ENCODE assay signal across 22 cellular contexts in genomic region chrX:17174671-17175070, GRCh38.
DNase-seq lines count a peak whose midpoint lies in the region; ATAC-seq and TF ChIP-seq lines count a peak whose summit lies in the region.
"Had no signal": no experiment of that assay in that cellular context is flagged by ENCODE, and none has a peak within 500 bp of the region (broad histone marks: within the 10 kb centered on the region; RNA-seq: fewer than 3 reads in every experiment).

No MANE protein-coding gene starts in this region.

- intact Hi-C loops in left ventricle myocardium inferior (cut with micrococcal nuclease), result no loop called here
- intact Hi-C loops in psoas muscle (cut with DNase I), result no loop called here

- H2AFZ ChIP-seq in osteoblast (ENCODE audit: low read length), result no peak overlapping the region
- H2AFZ ChIP-seq: neural progenitor cell had no signal

- H3K79me2 ChIP-seq in osteoblast (ENCODE audit: insufficient read depth, low read length), result no peaks in the 10 kb centered on the region

- H3K27me3 ChIP-seq in left ventricle myocardium inferior (ENCODE audit: low read depth), result no peaks in the 10 kb centered on the region
- no peaks in the 10 kb centered on the region for H3K27me3 ChIP-seq in psoas muscle (ENCODE audit: insufficient read depth in 3 of 3, low read length in 2 of 3)
- H3K27me3 ChIP-seq in osteoblast (ENCODE audit: insufficient read depth, low read length), result no peaks in the 10 kb centered on the region
- H3K27me3 ChIP-seq: body of pancreas, neural progenitor cell, sigmoid colon, SJSA1, tibial nerve had no signal

- DNase-seq in NCI-H1694 (lab: John Stamatoyannopoulos, UW) (peak; percentile 67), left ventricle myocardium inferior (peak; percentile 59), psoas muscle (peak; percentile 26 to 51), UCSD-AML1 (lab: John Stamatoyannopoulos, UW; ENCODE audit: unreplicated experiment) (no peak), NCI-H345 (lab: John Stamatoyannopoulos, UW) (no peak), osteoblast (ENCODE audit: insufficient read length, low spot score, missing footprints) (no peak)
- DNase-seq: activated CD8-positive, alpha-beta T cell treated with anti-CD3 and anti-CD28 coated beads, Interleukin-2, amount 10 ng/mL, durations not matched to agents 7 days and 5 days; activated naive CD4-positive, alpha-beta T cell treated with anti-CD3 and anti-CD28 coated beads, Interleukin-2, amount 10 ng/mL, durations not matched to agents 7 days and 5 days; activated T-cell treated with anti-CD3 and anti-CD28 coated beads, Interleukin-2, amount 50 U/mL, for 24 hours; CD8-positive, alpha-beta memory T cell; cortex of kidney; DMS79 treated with DMSO at 0.1 percent for 48 hours; KBM-7; NCI-H2081; NCI-H748 treated with DMSO at 0.1 percent for 48 hours; sigmoid colon; stimulated activated naive CD4-positive, alpha-beta T cell had no signal

- no peak for TF ChIP-seq CTCF in left ventricle myocardium inferior (IDR thresholded peaks at IDR 0.05; ENCODE audit: borderline replicate concordance)
- TF ChIP-seq CTCF in psoas muscle (IDR thresholded peaks at IDR 0.05), result no peak
- TF ChIP-seq CTCF in osteoblast (IDR thresholded peaks at IDR 0.05; ENCODE audit: extremely low read depth, low read depth, low read length), result no peak

- WGBS in psoas muscle, 3 donors, result 29 to 45% (median 36%) methylated on average over 8 of the region's 8 CpGs

- H3K4me1 ChIP-seq in left ventricle myocardium inferior (no peaks in the 10 kb centered on the region), psoas muscle (no peaks in the 10 kb centered on the region), osteoblast (ENCODE audit: insufficient read depth, low read length) (no peaks in the 10 kb centered on the region)
- H3K4me1 ChIP-seq: body of pancreas, neural progenitor cell, sigmoid colon, SJSA1, tibial nerve had no signal

- no peaks in the 10 kb centered on the region for H4K20me1 ChIP-seq in osteoblast (ENCODE audit: insufficient read depth, low read length)

- H3K36me3 ChIP-seq in left ventricle myocardium inferior, result no peaks in the 10 kb centered on the region
- H3K36me3 ChIP-seq in psoas muscle (ENCODE audit: insufficient read depth in 1 of 2, low read depth in 1 of 2), result no peaks in the 10 kb centered on the region
- no peaks in the 10 kb centered on the region for H3K36me3 ChIP-seq in osteoblast (ENCODE audit: insufficient read depth, low read length)
- H3K36me3 ChIP-seq: neural progenitor cell, sigmoid colon, SJSA1, tibial nerve had no signal

- H3K4me2 ChIP-seq in osteoblast (ENCODE audit: insufficient read depth, low read length), result no peak overlapping the region
- H3K4me2 ChIP-seq: neural progenitor cell had no signal

- H3K9me3 ChIP-seq in left ventricle myocardium inferior (replicated peaks), result no peaks in the 10 kb centered on the region
- H3K9me3 ChIP-seq in psoas muscle, result peaks cover 5% of the 10 kb centered on the region
- no peaks in the 10 kb centered on the region for H3K9me3 ChIP-seq in osteoblast (ENCODE audit: low read depth, low read length)
- H3K9me3 ChIP-seq: body of pancreas, sigmoid colon, SJSA1, tibial nerve had no signal

- peak overlapping the region; percentile 66 for H3K27ac ChIP-seq in angular gyrus (ENCODE audit: low read depth, low read length)
- no peak overlapping the region for H3K27ac ChIP-seq in left ventricle myocardium inferior (replicated peaks)
- H3K27ac ChIP-seq in psoas muscle, result no peak overlapping the region
- H3K27ac ChIP-seq in osteoblast (ENCODE audit: low read depth, low read length), result no peak overlapping the region
- H3K27ac ChIP-seq: body of pancreas, neural progenitor cell, sigmoid colon, SJSA1, tibial nerve had no signal

- ATAC-seq in psoas muscle, result no peak
- ATAC-seq: activated CD8-positive, alpha-beta T cell treated with anti-CD3 and anti-CD28 coated beads, Interleukin-2, amount 10 ng/mL, durations not matched to agents 7 days and 5 days; body of pancreas had no signal

- no peak overlapping the region for H3K4me3 ChIP-seq in left ventricle myocardium inferior
- H3K4me3 ChIP-seq in psoas muscle, result no peak overlapping the region
- no peak overlapping the region for H3K4me3 ChIP-seq in osteoblast (ENCODE audit: insufficient read depth, low read length)
- H3K4me3 ChIP-seq: body of pancreas, neural progenitor cell, sigmoid colon, SJSA1, tibial nerve had no signal

Comparison
In these comparisons a context has a peak if more than half of its experiments do, and no peak if none do; other contexts are left out.
1. DNase-seq: peak in NCI-H1694 (single experiment), left ventricle myocardium inferior (single experiment) and psoas muscle (2 of 2); none in UCSD-AML1 (single experiment), NCI-H345 (single experiment) and osteoblast (single experiment).